In the genomic region with DNA sequence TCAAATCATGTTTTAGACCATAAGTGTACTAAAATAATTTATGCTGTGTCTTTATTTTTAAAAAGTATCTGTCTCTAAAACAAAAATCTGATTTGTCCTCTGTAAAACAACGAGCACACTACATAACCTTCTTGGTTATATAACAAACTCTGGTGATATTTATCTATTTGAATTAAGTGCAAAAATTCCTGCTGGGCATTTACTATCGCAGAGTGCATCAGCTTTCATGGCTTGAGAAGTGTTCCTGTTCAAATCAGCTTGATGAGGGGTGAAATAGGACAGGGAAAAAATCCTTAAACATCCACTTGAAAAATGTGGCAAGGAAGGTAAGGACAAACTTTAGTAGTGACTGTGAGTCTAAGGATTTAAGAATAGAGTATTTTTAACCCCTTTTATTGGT, we compare ENCODE assay signal across 1 cellular context.
TF ChIP-seq lines count a peak whose summit lies in the region.

No MANE protein-coding gene starts in this region.

TF ChIP-seq in IMR-90, 13 proteins besides CTCF, POLR2A, EP300 and RAD21 (continued from another document):
- TF ChIP-seq, protein P1, sequence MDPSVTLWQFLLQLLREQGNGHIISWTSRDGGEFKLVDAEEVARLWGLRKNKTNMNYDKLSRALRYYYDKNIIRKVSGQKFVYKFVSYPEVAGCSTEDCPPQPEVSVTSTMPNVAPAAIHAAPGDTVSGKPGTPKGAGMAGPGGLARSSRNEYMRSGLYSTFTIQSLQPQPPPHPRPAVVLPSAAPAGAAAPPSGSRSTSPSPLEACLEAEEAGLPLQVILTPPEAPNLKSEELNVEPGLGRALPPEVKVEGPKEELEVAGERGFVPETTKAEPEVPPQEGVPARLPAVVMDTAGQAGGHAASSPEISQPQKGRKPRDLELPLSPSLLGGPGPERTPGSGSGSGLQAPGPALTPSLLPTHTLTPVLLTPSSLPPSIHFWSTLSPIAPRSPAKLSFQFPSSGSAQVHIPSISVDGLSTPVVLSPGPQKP (IDR thresholded peaks at IDR 0.05; ENCODE audit: borderline replicate concordance, low read depth, low read length) = no peak
- no peak for TF ChIP-seq MAZ (IDR thresholded peaks at IDR 0.05; ENCODE audit: borderline replicate concordance, low read depth, low read length)
- TF ChIP-seq, protein P2, sequence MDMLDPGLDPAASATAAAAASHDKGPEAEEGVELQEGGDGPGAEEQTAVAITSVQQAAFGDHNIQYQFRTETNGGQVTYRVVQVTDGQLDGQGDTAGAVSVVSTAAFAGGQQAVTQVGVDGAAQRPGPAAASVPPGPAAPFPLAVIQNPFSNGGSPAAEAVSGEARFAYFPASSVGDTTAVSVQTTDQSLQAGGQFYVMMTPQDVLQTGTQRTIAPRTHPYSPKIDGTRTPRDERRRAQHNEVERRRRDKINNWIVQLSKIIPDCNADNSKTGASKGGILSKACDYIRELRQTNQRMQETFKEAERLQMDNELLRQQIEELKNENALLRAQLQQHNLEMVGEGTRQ (IDR thresholded peaks at IDR 0.05; ENCODE audit: low read depth, low read length) = no peak
- TF ChIP-seq CHD1 (IDR thresholded peaks at IDR 0.05; ENCODE audit: low read depth, low read length) = no peak
